Comparison of ENCODE assay signal across 9 cellular contexts in genomic region chr14:26598081-26598671, GRCh38. TPM values are rescaled to one million over a fixed set of nuclear protein-coding genes. Genes with fewer than 3 reads are reported as not detected.
DNase-seq lines count a peak whose midpoint lies in the region; ATAC-seq and TF ChIP-seq lines count a peak whose summit lies in the region.
"Had no signal": no experiment of that assay in that cellular context is flagged by ENCODE, and none has a peak within 500 bp of the region (broad histone marks: within the 10 kb centered on the region; RNA-seq: fewer than 3 reads in every experiment).

No MANE protein-coding gene starts in this region.

- no peaks in the 10 kb centered on the region for H3K36me3 Mint-ChIP-seq in T-helper 2 cell treated with Interferon-gamma antibody and Interleukin-4, amounts not matched to agents 5 μg/mL and 100 μg/mL, for 36 hours (ENCODE audit: low read depth)
- peaks cover 2% of the 10 kb centered on the region for H3K36me3 Mint-ChIP-seq in memory B cell

- H3K27ac Mint-ChIP-seq in T-helper 2 cell treated with Interferon-gamma antibody and Interleukin-4, amounts not matched to agents 5 μg/mL and 100 μg/mL, for 36 hours = no peak overlapping the region
- no peak overlapping the region for H3K27ac Mint-ChIP-seq in memory B cell

- peaks cover 0 to 10% of the 10 kb centered on the region in 2 donors for H3K4me1 ChIP-seq in thoracic aorta (ENCODE audit: control insufficient read depth in 1 of 2, low read depth in 2 of 2)

- in situ Hi-C loops in GM13976 (cut with MboI; ENCODE audit: low sequenced_read_pairs, unreplicated experiment) = no loop called here

- H3K36me3 ChIP-seq in thoracic aorta = no peaks in the 10 kb centered on the region

- peaks cover 2% of the 10 kb centered on the region for H3K4me1 Mint-ChIP-seq in T-helper 2 cell treated with Interferon-gamma antibody and Interleukin-4, amounts not matched to agents 5 μg/mL and 100 μg/mL, for 36 hours (ENCODE audit: low read depth)
- H3K4me1 Mint-ChIP-seq in memory B cell = peaks cover 2% of the 10 kb centered on the region

- H3K27me3 ChIP-seq in thoracic aorta (replicated peaks; ENCODE audit: insufficient read depth) = no peaks in the 10 kb centered on the region

- peak overlapping the region; percentile 80 for H3K4me3 ChIP-seq in epithelial cell of proximal tubule (ENCODE audit: low read depth, low read length)
- peak overlapping the region; percentile 91 for H3K4me3 ChIP-seq in thoracic aorta

- H3K9me3 Mint-ChIP-seq in T-helper 2 cell treated with Interferon-gamma antibody and Interleukin-4, amounts not matched to agents 5 μg/mL and 100 μg/mL, for 36 hours = no peaks in the 10 kb centered on the region
- peaks cover 2% of the 10 kb centered on the region for H3K9me3 Mint-ChIP-seq in memory B cell

- TF ChIP-seq CTCF in GM13976 (IDR thresholded peaks at IDR 0.05; ENCODE audit: borderline replicate concordance, control extremely low read depth, extremely low read depth, insufficient read depth, missing control alignments) (no peak), epithelial cell of proximal tubule (conservative IDR thresholded peaks at IDR 0.05; ENCODE audit: low read depth, low read length) (no peak), thoracic aorta (IDR thresholded peaks at IDR 0.05) (no peak)

- ATAC-seq in memory B cell (ENCODE audit: low read depth) (no peak), thoracic aorta (ENCODE audit: insufficient number of reproducible peaks, low FRiP score, low read depth) (peak; percentile 84)
- ATAC-seq: Panc1 had no signal

- no peaks in the 10 kb centered on the region for H3K9me3 ChIP-seq in thoracic aorta

- H3K27me3 Mint-ChIP-seq in T-helper 2 cell treated with Interferon-gamma antibody and Interleukin-4, amounts not matched to agents 5 μg/mL and 100 μg/mL, for 36 hours (ENCODE audit: low read depth) = peaks cover 21% of the 10 kb centered on the region
- H3K27me3 Mint-ChIP-seq in memory B cell = peaks cover 7% of the 10 kb centered on the region

- peak overlapping the region; percentile 51 for H3K4me3 Mint-ChIP-seq in T-helper 2 cell treated with Interferon-gamma antibody and Interleukin-4, amounts not matched to agents 5 μg/mL and 100 μg/mL, for 36 hours
- peak overlapping the region; percentile 29 for H3K4me3 Mint-ChIP-seq in memory B cell

- H3K27ac ChIP-seq in thoracic aorta = peak overlapping the region; percentile 79 to 88

- DNase-seq in GM13976 (ENCODE audit: low spot score) = peak; percentile 13
- DNase-seq in NCI-H1105 (lab: John Stamatoyannopoulos, UW) = peak; percentile 94
- DNase-seq in T-helper 2 cell treated with Interferon-gamma antibody and Interleukin-4, amounts not matched to agents 5 μg/mL and 100 μg/mL, for 36 hours (ENCODE audit: low spot score) = peak; percentile 4
- DNase-seq in epithelial cell of proximal tubule (ENCODE audit: low read depth) = no peak
- DNase-seq in memory B cell (ENCODE audit: low spot score in 2 of 2) = no peak
- peak; percentile 25 for DNase-seq in thoracic aorta (ENCODE audit: low spot score)
- DNase-seq in AML-193 (lab: John Stamatoyannopoulos, UW) = no peak
- DNase-seq in GM19238 (ENCODE audit: insufficient read length, low spot score) = no peak

RNA-seq across cellular contexts. Expression of gene NOVA1, which starts 0.3 kb away (rescaled TPM):
- total RNA-seq in epithelial cell of proximal tubule = 0.94 and 3.5 TPM in 2 replicates
- total RNA-seq in thoracic aorta = 10 to 100 TPM; 10.2 to 11.0 TPM

Comparison
In these comparisons a context has a peak if more than half of its experiments do, and no peak if none do; other contexts are left out.
1. DNase-seq: peak in GM13976 (single experiment), NCI-H1105 (single experiment), T-helper 2 cell treated with Interferon-gamma antibody and Interleukin-4, amounts not matched to agents 5 μg/mL and 100 μg/mL, for 36 hours (single experiment) and thoracic aorta (single experiment); none in epithelial cell of proximal tubule (single experiment), memory B cell (0 of 2), AML-193 (0 of 2) and GM19238 (single experiment).